1 cellular context compared by ENCODE assay signal in genomic region chr6:99287523-99287922, GRCh38.
TF ChIP-seq lines count a peak whose summit lies in the region.

No MANE protein-coding gene starts in this region.

TF ChIP-seq in IMR-90, 13 proteins besides CTCF, POLR2A, EP300 and RAD21 (continued from another document):
- no peak for TF ChIP-seq ELK1 (IDR thresholded peaks at IDR 0.05; ENCODE audit: borderline replicate concordance, low read depth, low read length)
- TF ChIP-seq RCOR1 (IDR thresholded peaks at IDR 0.05; ENCODE audit: insufficient replicate concordance, low read length), result no peak
- no peak for TF ChIP-seq CEBPB (IDR thresholded peaks at IDR 0.05; ENCODE audit: low read depth, low read length)
- no peak for TF ChIP-seq CHD1 (IDR thresholded peaks at IDR 0.05; ENCODE audit: low read depth, low read length)
- no peak for TF ChIP-seq MAFK (IDR thresholded peaks at IDR 0.05; ENCODE audit: low read depth, low read length)
- no peak for TF ChIP-seq NFE2L2 (IDR thresholded peaks at IDR 0.05; ENCODE audit: low read depth, low read length)
- TF ChIP-seq SMC3 (IDR thresholded peaks at IDR 0.05; ENCODE audit: low read depth, low read length), result no peak
